3 cellular contexts compared by ENCODE assay signal in genomic region chr2:171289938-171290480, GRCh38.
TF ChIP-seq lines count a peak whose summit lies in the region.

No MANE protein-coding gene starts in this region.

TF ChIP-seq in IMR-90, 13 proteins besides CTCF, POLR2A, EP300 and RAD21:
- no peak for TF ChIP-seq MAZ (IDR thresholded peaks at IDR 0.05; ENCODE audit: borderline replicate concordance, low read depth, low read length)
- TF ChIP-seq CHD1 (IDR thresholded peaks at IDR 0.05; ENCODE audit: low read depth, low read length): no peak
- TF ChIP-seq CEBPB (IDR thresholded peaks at IDR 0.05; ENCODE audit: low read depth, low read length): no peak
- TF ChIP-seq FOS (IDR thresholded peaks at IDR 0.05; ENCODE audit: low read depth, low read length): no peak
- TF ChIP-seq USF2 (IDR thresholded peaks at IDR 0.05; ENCODE audit: low read depth, low read length): no peak
- TF ChIP-seq SMC3 (IDR thresholded peaks at IDR 0.05; ENCODE audit: low read depth, low read length): no peak
- TF ChIP-seq BHLHE40 (IDR thresholded peaks at IDR 0.05; ENCODE audit: low read depth, low read length): no peak
- TF ChIP-seq MXI1 (IDR thresholded peaks at IDR 0.05; ENCODE audit: borderline replicate concordance, low read depth, low read length): no peak
TF ChIP-seq in IMR-90: peak in this region for 0.

TF ChIP-seq in SK-N-SH treated with all-trans-retinoic acid at 6 μM for 48 hours, 23 proteins besides CTCF, POLR2A, EP300 and RAD21:
- TF ChIP-seq GLIS3 (CRISPR knock-in tag; IDR thresholded peaks at IDR 0.05): no peak
- TF ChIP-seq RARB (CRISPR knock-in tag; IDR thresholded peaks at IDR 0.05): no peak
- no peak for TF ChIP-seq ZFP3 (CRISPR knock-in tag; IDR thresholded peaks at IDR 0.05)
- TF ChIP-seq CSDC2 (CRISPR knock-in tag; IDR thresholded peaks at IDR 0.05): no peak
- no peak for TF ChIP-seq ZNF70 (CRISPR knock-in tag; IDR thresholded peaks at IDR 0.05)
- no peak for TF ChIP-seq TSHZ2 (CRISPR knock-in tag; IDR thresholded peaks at IDR 0.05)
- TF ChIP-seq ZC3H10 (CRISPR knock-in tag; IDR thresholded peaks at IDR 0.05): no peak
- TF ChIP-seq, protein P1, sequence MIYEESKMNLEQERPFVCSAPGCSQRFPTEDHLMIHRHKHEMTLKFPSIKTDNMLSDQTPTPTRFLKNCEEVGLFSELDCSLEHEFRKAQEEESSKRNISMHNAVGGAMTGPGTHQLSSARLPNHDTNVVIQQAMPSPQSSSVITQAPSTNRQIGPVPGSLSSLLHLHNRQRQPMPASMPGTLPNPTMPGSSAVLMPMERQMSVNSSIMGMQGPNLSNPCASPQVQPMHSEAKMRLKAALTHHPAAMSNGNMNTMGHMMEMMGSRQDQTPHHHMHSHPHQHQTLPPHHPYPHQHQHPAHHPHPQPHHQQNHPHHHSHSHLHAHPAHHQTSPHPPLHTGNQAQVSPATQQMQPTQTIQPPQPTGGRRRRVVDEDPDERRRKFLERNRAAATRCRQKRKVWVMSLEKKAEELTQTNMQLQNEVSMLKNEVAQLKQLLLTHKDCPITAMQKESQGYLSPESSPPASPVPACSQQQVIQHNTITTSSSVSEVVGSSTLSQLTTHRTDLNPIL (CRISPR knock-in tag; IDR thresholded peaks at IDR 0.05; ENCODE audit: low read depth): no peak
- TF ChIP-seq TOX (CRISPR knock-in tag; IDR thresholded peaks at IDR 0.05; ENCODE audit: borderline replicate concordance): no peak
- no peak for TF ChIP-seq ZNF565 (CRISPR knock-in tag; conservative IDR thresholded peaks at IDR 0.05; ENCODE audit: low read depth)

TF ChIP-seq in H1, 55 proteins besides CTCF, POLR2A, EP300 and RAD21:
- TF ChIP-seq BRCA1 (IDR thresholded peaks at IDR 0.05; ENCODE audit: low read depth, low read length) (no peak), RXRA (IDR thresholded peaks at IDR 0.05; ENCODE audit: insufficient read depth, low read depth, low read length) (no peak), E2F6 (IDR thresholded peaks at IDR 0.05) (no peak), KDM1A (IDR thresholded peaks at IDR 0.05; ENCODE audit: borderline replicate concordance, low read length) (no peak), TAF1 (IDR thresholded peaks at IDR 0.05; ENCODE audit: low read depth, low read length) (no peak), CHD1 (IDR thresholded peaks at IDR 0.05; ENCODE audit: low read depth, low read length) (no peak), SIN3A (conservative IDR thresholded peaks at IDR 0.05 in 1 of 2, IDR thresholded peaks at IDR 0.05 in 1 of 2; ENCODE audit: low read depth in 1 of 2, low read length in 2 of 2) (no peak), CBX5 (IDR thresholded peaks at IDR 0.05; ENCODE audit: low read depth, low read length) (no peak), YY1 (IDR thresholded peaks at IDR 0.05; ENCODE audit: low read depth, low read length) (no peak)
